9 cellular contexts compared by ENCODE assay signal in the genomic region with DNA sequence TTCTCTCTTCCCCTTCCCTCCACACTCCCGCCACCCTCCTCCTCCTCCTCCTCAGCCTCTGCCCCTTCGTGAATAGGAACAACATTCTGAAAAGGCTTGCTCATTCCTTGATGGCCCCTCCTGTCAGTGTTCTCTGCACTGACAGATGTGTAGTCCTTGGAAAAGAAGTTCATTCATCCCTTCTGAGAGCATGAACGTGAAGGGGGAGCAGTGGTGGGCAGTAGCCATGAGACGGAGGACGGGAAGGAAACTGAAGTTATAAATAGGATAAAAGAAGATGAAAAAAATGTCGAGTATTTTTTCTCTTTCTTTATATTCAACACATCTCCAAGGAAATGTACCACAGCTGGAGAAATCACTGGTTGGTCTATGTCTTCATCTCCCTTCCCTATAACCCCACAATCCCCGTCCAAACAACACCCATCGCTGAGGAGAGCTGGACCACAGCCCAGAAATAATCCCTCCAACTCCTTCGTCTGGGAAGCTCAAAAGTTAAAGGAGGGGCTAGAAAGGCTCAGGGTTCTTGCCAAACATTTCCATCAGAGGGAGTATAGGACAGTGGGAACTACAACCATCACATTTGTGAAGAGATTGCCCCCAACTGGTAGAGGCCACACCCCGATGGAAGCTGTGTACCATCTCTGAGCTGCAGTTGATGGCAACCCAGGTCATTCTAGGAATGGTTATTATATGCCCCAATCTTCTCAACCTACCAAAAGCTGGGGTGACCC. TPM values are rescaled to one million over a fixed set of nuclear protein-coding genes. Genes with fewer than 3 reads are reported as not detected.
DNase-seq lines count a peak whose midpoint lies in the region; ATAC-seq and TF ChIP-seq lines count a peak whose summit lies in the region.
"Had no signal": no experiment of that assay in that cellular context is flagged by ENCODE, and none has a peak within 500 bp of the region (broad histone marks: within the 10 kb centered on the region; RNA-seq: fewer than 3 reads in every experiment).

No MANE protein-coding gene starts in this region.

- TF ChIP-seq CTCF in AG09309 (IDR thresholded peaks at IDR 0.05; ENCODE audit: control insufficient read depth, insufficient read depth, low read depth, low read length, missing control alignments) (peak; percentile 13), GM20000 (IDR thresholded peaks at IDR 0.05; ENCODE audit: extremely low read depth, missing control alignments) (peak; percentile 59), nephron progenitor cell (IDR thresholded peaks at IDR 0.05) (no peak)

- peaks cover 34% of the 10 kb centered on the region for H3K4me1 Mint-ChIP-seq in activated T-helper 17 cell treated with anti-CD3 and anti-CD28 coated beads, Interleukin-2, amount 50 U/mL, for 72 hours
- H3K4me1 Mint-ChIP-seq in nephron progenitor cell: peaks cover 39% of the 10 kb centered on the region

- peak overlapping the region; percentile 91 for H3K27ac Mint-ChIP-seq in activated T-helper 17 cell treated with anti-CD3 and anti-CD28 coated beads, Interleukin-2, amount 50 U/mL, for 72 hours
- no peak overlapping the region for H3K27ac Mint-ChIP-seq in nephron progenitor cell

- no peak overlapping the region for H3K4me3 ChIP-seq in AG09309 (ENCODE audit: control insufficient read depth, low read depth, low read length)

- DNase-seq in AG09309 (ENCODE audit: low read depth) (no peak), GM20000 (ENCODE audit: low spot score) (no peak), left lobe of liver (ENCODE audit: low spot score) (no peak), DMS153 treated with DMSO at 0.1 percent for 48 hours (lab: John Stamatoyannopoulos, UW; ENCODE audit: unreplicated experiment) (no peak), nephron progenitor cell (no peak)
- no peak for DNase-seq in activated CD4-positive, CD25-positive, alpha-beta regulatory T cell treated with anti-CD3 and anti-CD28 coated beads, Interleukin-2, amount 50 U/mL, for 72 hours
- DNase-seq: NCI-H1930 had no signal

- no peaks in the 10 kb centered on the region for H3K27me3 Mint-ChIP-seq in activated T-helper 17 cell treated with anti-CD3 and anti-CD28 coated beads, Interleukin-2, amount 50 U/mL, for 72 hours
- peaks cover 43% of the 10 kb centered on the region for H3K27me3 Mint-ChIP-seq in nephron progenitor cell (ENCODE audit: low read depth, poor library complexity)

- peak overlapping the region; percentile 79 for H3K4me3 Mint-ChIP-seq in activated T-helper 17 cell treated with anti-CD3 and anti-CD28 coated beads, Interleukin-2, amount 50 U/mL, for 72 hours
- no peak overlapping the region for H3K4me3 Mint-ChIP-seq in nephron progenitor cell

- no peak for ATAC-seq in activated T-helper 17 cell treated with anti-CD3 and anti-CD28 coated beads, Interleukin-2, amount 50 U/mL, for 72 hours (replicated peaks)
- peak; percentile 51 for ATAC-seq in left lobe of liver
- no peak for ATAC-seq in HG03135 (IDR thresholded peaks at IDR 0.05; ENCODE audit: unreplicated experiment)

- H3K9me3 Mint-ChIP-seq in activated T-helper 17 cell treated with anti-CD3 and anti-CD28 coated beads, Interleukin-2, amount 50 U/mL, for 72 hours: no peaks in the 10 kb centered on the region
- no peaks in the 10 kb centered on the region for H3K9me3 Mint-ChIP-seq in nephron progenitor cell

- no peaks in the 10 kb centered on the region for H3K36me3 Mint-ChIP-seq in activated T-helper 17 cell treated with anti-CD3 and anti-CD28 coated beads, Interleukin-2, amount 50 U/mL, for 72 hours (ENCODE audit: low read depth)
- H3K36me3 Mint-ChIP-seq in nephron progenitor cell (ENCODE audit: low read depth): no peaks in the 10 kb centered on the region

RNA-seq across cellular contexts. Expression of a gene that starts 33.5 kb away (rescaled TPM):
- total RNA-seq in activated T-helper 17 cell treated with anti-CD3 and anti-CD28 coated beads, Interleukin-2, amount 50 U/mL, for 72 hours: 100 to 1,000 TPM; 309 to 471 TPM
- 20.2 TPM for total RNA-seq in left lobe of liver

Comparison
In these comparisons a context has a peak if more than half of its experiments do, and no peak if none do; other contexts are left out.
1. RNA of a gene that starts 33.5 kb away (total RNA-seq): 309 to 471 TPM in activated T-helper 17 cell treated with anti-CD3 and anti-CD28 coated beads, Interleukin-2, amount 50 U/mL, for 72 hours; 20.2 TPM in left lobe of liver (single experiment); every median in the first group is over 10 times any median in the second.